1 cellular context compared by ENCODE assay signal in the genomic region with DNA sequence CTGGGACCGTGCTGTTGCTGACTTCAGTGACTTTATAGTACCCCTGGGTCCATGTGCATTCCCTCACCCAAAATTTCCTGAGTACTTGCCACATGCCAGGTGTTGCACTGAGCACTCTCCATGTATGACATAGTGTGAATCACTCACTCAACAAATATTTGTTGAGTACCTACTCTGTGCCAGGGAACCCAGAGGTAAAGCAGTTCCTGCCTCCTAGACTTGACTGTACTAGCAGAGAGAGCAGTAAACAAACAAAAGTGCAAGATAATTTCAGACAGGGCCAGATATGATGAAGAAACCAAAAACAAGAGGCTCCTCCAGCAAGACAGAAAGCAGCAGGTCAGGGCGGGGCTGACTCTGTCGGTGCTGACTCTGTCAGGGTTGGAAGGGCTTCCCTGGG.
TF ChIP-seq lines count a peak whose summit lies in the region.

No MANE protein-coding gene starts in this region.

TF ChIP-seq in endothelial cell of umbilical vein, 7 proteins besides CTCF, POLR2A, EP300 and RAD21:
- TF ChIP-seq JUN (IDR thresholded peaks at IDR 0.05; ENCODE audit: borderline replicate concordance, insufficient read depth, insufficient read length, low read depth) (no peak), POLR2AphosphoS5 (IDR thresholded peaks at IDR 0.05; ENCODE audit: insufficient read depth, low read depth, low read length) (no peak), MYC (IDR thresholded peaks at IDR 0.05; ENCODE audit: low read depth, low read length) (no peak), FOS (IDR thresholded peaks at IDR 0.05; ENCODE audit: borderline replicate concordance, insufficient read depth, low read length) (no peak), EZH2 (IDR thresholded peaks at IDR 0.05; ENCODE audit: borderline replicate concordance, low read depth, low read length, severe bottlenecking) (no peak), GATA2 (IDR thresholded peaks at IDR 0.05; ENCODE audit: insufficient read depth, insufficient read length, low read depth, low read length) (no peak)
- TF ChIP-seq, protein P1, sequence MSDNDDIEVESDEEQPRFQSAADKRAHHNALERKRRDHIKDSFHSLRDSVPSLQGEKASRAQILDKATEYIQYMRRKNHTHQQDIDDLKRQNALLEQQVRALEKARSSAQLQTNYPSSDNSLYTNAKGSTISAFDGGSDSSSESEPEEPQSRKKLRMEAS (IDR thresholded peaks at IDR 0.05; ENCODE audit: insufficient read depth, insufficient read length), result no peak
